21 cellular contexts compared by ENCODE assay signal in the genomic region with DNA sequence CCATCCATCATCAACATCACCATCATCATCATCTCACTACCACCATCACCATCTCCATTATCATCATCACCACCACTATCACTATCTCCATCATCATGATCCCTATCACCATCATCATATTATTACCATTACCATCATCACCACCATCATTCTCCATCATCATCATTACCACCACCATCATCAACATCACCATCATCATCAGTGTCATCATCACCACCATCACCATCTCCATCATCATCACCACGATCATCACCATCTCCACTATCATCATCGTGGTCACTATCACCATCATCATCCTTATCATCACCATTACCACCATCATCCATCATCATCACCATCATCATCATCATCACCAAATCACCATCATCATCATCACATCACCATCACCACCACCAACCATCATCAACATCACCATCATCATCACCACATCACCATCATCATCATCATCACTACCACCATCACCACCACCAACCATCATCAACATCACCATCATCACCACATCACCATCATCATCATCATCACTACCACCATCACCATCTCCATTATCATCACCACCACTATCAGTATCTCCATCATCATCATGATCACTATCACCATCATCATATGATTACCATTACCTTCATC.
"Had no signal": no experiment of that assay in that cellular context is flagged by ENCODE, and none has a peak within 500 bp of the region (broad histone marks: within the 10 kb centered on the region; RNA-seq: fewer than 3 reads in every experiment).

No MANE protein-coding gene starts in this region.

- ATAC-seq: foreskin keratinocyte, gastroesophageal sphincter, heart right ventricle, left cardiac atrium, left lung, left ventricle myocardium superior, lower lobe of right lung, mucosa of descending colon had no signal

- FAIRE-seq: colon, endothelial cell of umbilical vein, frontal cortex, islet of Langerhans, keratinocyte had no signal

- H3K27ac ChIP-seq: coronary artery, dorsolateral prefrontal cortex, esophagus muscularis mucosa, foreskin keratinocyte, gastroesophageal sphincter, heart right ventricle, left lung, lower lobe of right lung had no signal

- DNase-seq: dermis blood vessel endothelial cell; dorsolateral prefrontal cortex; effector CD4-positive, alpha-beta T cell; effector memory CD4-positive, alpha-beta T cell; foreskin keratinocyte; heart right ventricle; hippocampal formation; left lung; left ventricle myocardium superior; lower lobe of right lung; mesenchymal stem cell had no signal

- H3K36me3 ChIP-seq: esophagus muscularis mucosa, gastroesophageal sphincter, heart right ventricle, left lung, lower lobe of right lung had no signal

- H3K4me3 ChIP-seq: coronary artery, dorsolateral prefrontal cortex, esophagus muscularis mucosa, gastroesophageal sphincter, heart right ventricle, left lung, lower lobe of right lung, mucosa of descending colon had no signal

- H3K9me3 ChIP-seq: esophagus muscularis mucosa, gastroesophageal sphincter, heart right ventricle, left lung, lower lobe of right lung, mucosa of descending colon had no signal

- H3K27me3 ChIP-seq: dorsolateral prefrontal cortex, esophagus muscularis mucosa, foreskin keratinocyte, gastroesophageal sphincter, left lung had no signal

- H3K4me1 ChIP-seq: left lung had no signal
